ENCODE assay signal across 1 cellular context in genomic region chr14:95534299-95535225, GRCh38.
TF ChIP-seq lines count a peak whose summit lies in the region.

Gene GLRX5 (plus strand): TSS chr14:95535050. CDS start chr14:95535090, 40 bp downstream.

TF ChIP-seq in HEK293, 187 proteins besides CTCF, POLR2A, EP300 and RAD21 (continued from another document and continues in another):
- no peak for TF ChIP-seq ZNF18 (tag by site-specific recombination; IDR thresholded peaks at IDR 0.05)
- no peak for TF ChIP-seq ZNF626 (tag by site-specific recombination; IDR thresholded peaks at IDR 0.05)
- peak; percentile 54 for TF ChIP-seq ZNF600 (tag by site-specific recombination; IDR thresholded peaks at IDR 0.05)
- peak; percentile 41; the same call in 1 of the 2 replicates for TF ChIP-seq PATZ1 (tag by site-specific recombination; IDR thresholded peaks at IDR 0.05)
- TF ChIP-seq KLF8 (tag by site-specific recombination; IDR thresholded peaks at IDR 0.05): peak; percentile 90
- peak; percentile 44 for TF ChIP-seq WT1 (tag by site-specific recombination; IDR thresholded peaks at IDR 0.05)
- peak; percentile 63 for TF ChIP-seq GLIS1 (tag by site-specific recombination; IDR thresholded peaks at IDR 0.05)
- TF ChIP-seq ZNF239 (tag by site-specific recombination; IDR thresholded peaks at IDR 0.05): no peak
- TF ChIP-seq KLF7 (tag by site-specific recombination; IDR thresholded peaks at IDR 0.05; ENCODE audit: borderline replicate concordance): peak; percentile 42; the same call in 1 of the 2 replicates
- peak; percentile 95; the same call in 1 of the 2 replicates for TF ChIP-seq PBX3 (CRISPR knock-in tag; IDR thresholded peaks at IDR 0.05)
- TF ChIP-seq ZSCAN5A (tag by site-specific recombination; IDR thresholded peaks at IDR 0.05): no peak
- no peak for TF ChIP-seq GLI4 (tag by site-specific recombination; IDR thresholded peaks at IDR 0.05)
- TF ChIP-seq YY1 (tag by site-specific recombination; IDR thresholded peaks at IDR 0.05): peak; percentile 56; the same call in 1 of the 2 replicates
- no peak for TF ChIP-seq ZNF211 (tag by site-specific recombination; IDR thresholded peaks at IDR 0.05; ENCODE audit: low read depth)
- peak; percentile 48; the same call in 1 of the 2 replicates for TF ChIP-seq KLF10 (tag by site-specific recombination; IDR thresholded peaks at IDR 0.05)
- peak; percentile 99 for TF ChIP-seq SP2 (tag by site-specific recombination; IDR thresholded peaks at IDR 0.05)
- TF ChIP-seq ZNF24 (tag by site-specific recombination; IDR thresholded peaks at IDR 0.05): peak; percentile 58; the same call in 1 of the 2 replicates
- TF ChIP-seq ZNF302 (tag by site-specific recombination; IDR thresholded peaks at IDR 0.05; ENCODE audit: low read depth): no peak
- TF ChIP-seq ZNF391 (tag by site-specific recombination; IDR thresholded peaks at IDR 0.05; ENCODE audit: borderline replicate concordance, low read depth): 0 out of 2 replicates have a peak, but pooled peaks have one; percentile 60
- peak; percentile 77; the same call in 1 of the 2 replicates for TF ChIP-seq GLIS2 (tag by site-specific recombination; IDR thresholded peaks at IDR 0.05)
- TF ChIP-seq ZNF311 (tag by site-specific recombination; IDR thresholded peaks at IDR 0.05; ENCODE audit: borderline replicate concordance): no peak
- TF ChIP-seq ZNF530 (tag by site-specific recombination; IDR thresholded peaks at IDR 0.05; ENCODE audit: low read depth): no peak
- TF ChIP-seq ZNF837 (tag by site-specific recombination; IDR thresholded peaks at IDR 0.05): no peak
- no peak for TF ChIP-seq SETDB1 (IDR thresholded peaks at IDR 0.05; ENCODE audit: insufficient read length, low read length)
- TF ChIP-seq ZNF174 (tag by site-specific recombination; IDR thresholded peaks at IDR 0.05): no peak
- TF ChIP-seq ZNF747 (tag by site-specific recombination; IDR thresholded peaks at IDR 0.05): no peak
- TF ChIP-seq ZBTB6 (tag by site-specific recombination; IDR thresholded peaks at IDR 0.05): peak; percentile 93
- no peak for TF ChIP-seq ZNF248 (tag by site-specific recombination; IDR thresholded peaks at IDR 0.05)
- TF ChIP-seq ZFHX2 (tag by site-specific recombination; conservative IDR thresholded peaks at IDR 0.05): peak; percentile 12; the same call in 1 of the 2 replicates
- TF ChIP-seq ZSCAN23 (tag by site-specific recombination; IDR thresholded peaks at IDR 0.05): 0 out of 2 replicates have a peak, but pooled peaks have one; percentile 11
- TF ChIP-seq ZNF169 (tag by site-specific recombination; IDR thresholded peaks at IDR 0.05): no peak
- peak; percentile 66 for TF ChIP-seq ZNF639 (tag by site-specific recombination; IDR thresholded peaks at IDR 0.05)
- no peak for TF ChIP-seq ZNF776 (tag by site-specific recombination; IDR thresholded peaks at IDR 0.05; ENCODE audit: borderline replicate concordance)
- TF ChIP-seq ZNF701 (tag by site-specific recombination; IDR thresholded peaks at IDR 0.05): no peak
- peak; percentile 37; the same call in 1 of the 2 replicates for TF ChIP-seq KLF9 (tag by site-specific recombination; IDR thresholded peaks at IDR 0.05; ENCODE audit: low read depth)
- no peak for TF ChIP-seq ZNF624 (tag by site-specific recombination; IDR thresholded peaks at IDR 0.05)
- TF ChIP-seq ZNF571 (tag by site-specific recombination; IDR thresholded peaks at IDR 0.05): no peak
- TF ChIP-seq TCF7L2 (IDR thresholded peaks at IDR 0.05; ENCODE audit: borderline replicate concordance, low read depth, low read length): no peak
- peak; percentile 96 for TF ChIP-seq ZBTB26 (tag by site-specific recombination; optimal IDR thresholded peaks at IDR 0.05)
- TF ChIP-seq ZEB2 (tag by site-specific recombination; IDR thresholded peaks at IDR 0.05): peak; percentile 94
- TF ChIP-seq BCL11A (tag by site-specific recombination; IDR thresholded peaks at IDR 0.05; ENCODE audit: low read depth): no peak
- no peak for TF ChIP-seq ZNF529 (tag by site-specific recombination; IDR thresholded peaks at IDR 0.05; ENCODE audit: insufficient replicate concordance)
- TF ChIP-seq MYNN (tag by site-specific recombination; IDR thresholded peaks at IDR 0.05; ENCODE audit: borderline replicate concordance): no peak; the same call in 1 of the 2 replicates
- no peak for TF ChIP-seq ZNF707 (tag by site-specific recombination; IDR thresholded peaks at IDR 0.05)
- TF ChIP-seq SALL2 (tag by site-specific recombination; IDR thresholded peaks at IDR 0.05; ENCODE audit: borderline replicate concordance): no peak
- TF ChIP-seq ZNF560 (tag by site-specific recombination; IDR thresholded peaks at IDR 0.05; ENCODE audit: borderline replicate concordance): no peak
- TF ChIP-seq KLF17 (tag by site-specific recombination; IDR thresholded peaks at IDR 0.05): peak; percentile 84
- TF ChIP-seq PRDM6 (tag by site-specific recombination; IDR thresholded peaks at IDR 0.05): no peak
- TF ChIP-seq ZNF610 (tag by site-specific recombination; IDR thresholded peaks at IDR 0.05; ENCODE audit: borderline replicate concordance): no peak
- TF ChIP-seq HOXA7 (CRISPR knock-in tag; IDR thresholded peaks at IDR 0.05; ENCODE audit: borderline replicate concordance): no peak
- TF ChIP-seq ZNF664 (tag by site-specific recombination; IDR thresholded peaks at IDR 0.05): no peak
- TF ChIP-seq ZNF76 (tag by site-specific recombination; IDR thresholded peaks at IDR 0.05; ENCODE audit: borderline replicate concordance, low read depth): peak; percentile 97
- TF ChIP-seq OVOL3 (tag by site-specific recombination; IDR thresholded peaks at IDR 0.05): peak; percentile 14; the same call in 1 of the 2 replicates
- peak; percentile 93 for TF ChIP-seq ZNF341 (tag by site-specific recombination; IDR thresholded peaks at IDR 0.05; ENCODE audit: low read depth)
- no peak for TF ChIP-seq REPIN1 (tag by site-specific recombination; IDR thresholded peaks at IDR 0.05; ENCODE audit: low read depth)
- 0 out of 2 replicates have a peak, but pooled peaks have one; percentile 33 for TF ChIP-seq ZNF324 (tag by site-specific recombination; IDR thresholded peaks at IDR 0.05)
- TF ChIP-seq ZNF777 (tag by site-specific recombination; IDR thresholded peaks at IDR 0.05; ENCODE audit: borderline replicate concordance): no peak
- TF ChIP-seq ZNF140 (tag by site-specific recombination; IDR thresholded peaks at IDR 0.05): no peak
- no peak for TF ChIP-seq ZNF202 (tag by site-specific recombination; IDR thresholded peaks at IDR 0.05; ENCODE audit: borderline replicate concordance)
- no peak for TF ChIP-seq ZNF830 (tag by site-specific recombination; IDR thresholded peaks at IDR 0.05; ENCODE audit: low read depth)
- TF ChIP-seq ZNF596 (tag by site-specific recombination; IDR thresholded peaks at IDR 0.05): no peak
- peak; percentile 94 for TF ChIP-seq SP3 (tag by site-specific recombination; IDR thresholded peaks at IDR 0.05)
- no peak for TF ChIP-seq TRIM28 (IDR thresholded peaks at IDR 0.05; ENCODE audit: borderline replicate concordance, low read length)
- TF ChIP-seq HOXC10 (CRISPR knock-in tag; IDR thresholded peaks at IDR 0.05): peak; percentile 73; the same call in 1 of the 2 replicates
- peak; percentile 46 for TF ChIP-seq KLF1 (tag by site-specific recombination; IDR thresholded peaks at IDR 0.05)
- TF ChIP-seq ZNF292 (tag by site-specific recombination; IDR thresholded peaks at IDR 0.05; ENCODE audit: borderline replicate concordance, low read depth): no peak
